In the genomic region with DNA sequence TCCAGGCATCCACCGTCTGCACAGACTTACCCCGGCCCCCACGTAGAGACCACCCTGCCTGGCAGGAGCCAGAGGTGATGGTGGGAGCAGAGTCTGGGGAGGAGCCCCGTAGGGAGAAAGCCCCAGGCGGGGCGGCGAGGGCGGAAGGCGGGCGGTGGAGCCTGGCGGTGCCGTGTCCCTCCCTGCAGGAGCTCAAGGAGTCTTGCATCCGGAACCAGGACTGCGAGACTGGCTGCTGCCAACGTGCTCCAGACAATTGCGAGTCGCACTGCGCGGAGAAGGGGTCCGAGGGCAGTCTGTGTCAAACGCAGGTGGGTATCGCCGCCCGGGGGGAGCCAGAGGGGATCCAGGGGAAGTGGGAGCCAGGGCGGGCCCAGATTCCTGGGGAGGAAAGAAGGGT, we compare ENCODE assay signal across 24 cellular contexts. TPM values are rescaled to one million over a fixed set of nuclear protein-coding genes. Genes with fewer than 3 reads are reported as not detected.
DNase-seq lines count a peak whose midpoint lies in the region; ATAC-seq and TF ChIP-seq lines count a peak whose summit lies in the region.
"Had no signal": no experiment of that assay in that cellular context is flagged by ENCODE, and none has a peak within 500 bp of the region (broad histone marks: within the 10 kb centered on the region; RNA-seq: fewer than 3 reads in every experiment).

No MANE protein-coding gene starts in this region.

- H3K4me1 ChIP-seq in body of pancreas = peaks cover 53% of the 10 kb centered on the region
- no peaks in the 10 kb centered on the region for H3K4me1 ChIP-seq in lower lobe of right lung
- H3K4me1 ChIP-seq in SJCRH30 = no peaks in the 10 kb centered on the region
- H3K4me1 ChIP-seq: SJSA1, vagina had no signal

- H3K27ac ChIP-seq in body of pancreas = peak overlapping the region; percentile 66 to 96 (median 89)
- no peak overlapping the region for H3K27ac ChIP-seq in lower lobe of right lung
- no peak overlapping the region for H3K27ac ChIP-seq in SJCRH30
- H3K27ac ChIP-seq: SJSA1, vagina had no signal

- H3K9me3 ChIP-seq in body of pancreas = no peaks in the 10 kb centered on the region
- H3K9me3 ChIP-seq in lower lobe of right lung = no peaks in the 10 kb centered on the region
- no peaks in the 10 kb centered on the region for H3K9me3 ChIP-seq in SJCRH30 (replicated peaks)
- H3K9me3 ChIP-seq: MG63, vagina had no signal

- no peak for TF ChIP-seq CTCF in body of pancreas (IDR thresholded peaks at IDR 0.05)
- no peak for TF ChIP-seq CTCF in lower lobe of right lung (IDR thresholded peaks at IDR 0.05)

- peak in 1 of 3 donors; percentile 17 for TF ChIP-seq POLR2A in body of pancreas (IDR thresholded peaks at IDR 0.05)

- WGBS in body of pancreas, 2 donors = 62 to 71% methylated on average over 25 of the region's 25 CpGs

- intact Hi-C loops in body of pancreas (cut with DNase I) (no loop called here), lower lobe of right lung (cut with DNase I) (no loop called here)

- DNase-seq in AG20443 (ENCODE audit: low spot score) = peak; percentile 64
- DNase-seq in GM03348 (ENCODE audit: low spot score) = peak; percentile 60
- peak; percentile 46 to 57 (median 53) for DNase-seq in body of pancreas
- DNase-seq in lower lobe of right lung = no peak
- DNase-seq in cerebellar cortex (ENCODE audit: low spot score) = no peak
- DNase-seq in SJCRH30 = no peak
- DNase-seq in globus pallidus (ENCODE audit: low spot score) = no peak
- no peak for DNase-seq in NCI-H1436 (lab: John Stamatoyannopoulos, UW)
- DNase-seq: activated naive CD8-positive, alpha-beta T cell treated with anti-CD3 and anti-CD28 coated beads, Interleukin-2, amount 10 ng/mL, durations not matched to agents 7 days and 5 days; GF-D8; head of caudate nucleus; MG63; naive thymus-derived CD8-positive, alpha-beta T cell; NCI-H2029; NCI-H526 treated with DMSO at 0.1 percent for 48 hours; stimulated activated CD4-positive, alpha-beta T cell treated with anti-CD3 and anti-CD28 coated beads, Interleukin-4, amount 100 ng/mL, for 4 hours had no signal

- ATAC-seq in body of pancreas (peak; percentile 15), lower lobe of right lung (peak; percentile 26 to 42)
- ATAC-seq: activated CD4-positive, CD25-positive, alpha-beta regulatory T cell treated with anti-CD3 and anti-CD28 coated beads, Interleukin-2, amount 50 U/mL, for 24 hours; naive thymus-derived CD8-positive, alpha-beta T cell had no signal

- H3K27me3 ChIP-seq in body of pancreas (no peaks in the 10 kb centered on the region), lower lobe of right lung (ENCODE audit: low read depth) (peaks cover 47% of the 10 kb centered on the region), SJCRH30 (peaks cover 7% of the 10 kb centered on the region)
- H3K27me3 ChIP-seq: vagina had no signal

- H3K4me3 ChIP-seq in body of pancreas = peak overlapping the region in 1 of 2 donors; percentile 13
- no peak overlapping the region for H3K4me3 ChIP-seq in lower lobe of right lung
- H3K4me3 ChIP-seq in SJCRH30 = no peak overlapping the region
- H3K4me3 ChIP-seq: MG63, SJSA1, smooth muscle cell, vagina had no signal

- H3K36me3 ChIP-seq in body of pancreas (replicated peaks in 1 of 2; ENCODE audit: insufficient read depth in 1 of 2, low read depth in 2 of 2) (no peaks in the 10 kb centered on the region), lower lobe of right lung (no peaks in the 10 kb centered on the region), SJCRH30 (no peaks in the 10 kb centered on the region)
- H3K36me3 ChIP-seq: MG63, SJSA1, vagina had no signal

RNA-seq across cellular contexts. Expression of a gene that starts 6.0 kb away (rescaled TPM):
- total RNA-seq in body of pancreas (10 to 100 TPM in 1 of 2 donors, 1 to 10 TPM in 1; 7.8 to 11.9 TPM), lower lobe of right lung (not detected)
- total RNA-seq in SJCRH30 (2014; rRNA removed; shearing (Covaris generic)) = not detected in 2 replicates
- total RNA-seq: activated CD8-positive, alpha-beta memory T cell treated with anti-CD3 and anti-CD28 coated beads for 36 hours; activated naive CD8-positive, alpha-beta T cell treated with anti-CD3 and anti-CD28 coated beads, Interleukin-2, amount 10 ng/mL, durations not matched to agents 7 days and 5 days; naive thymus-derived CD8-positive, alpha-beta T cell; OCI-LY7; progenitor cell of endocrine pancreas; SJSA1; smooth muscle cell; subcutaneous adipose tissue; vagina had no signal

RNA-seq across cellular contexts. Expression of a gene that starts 10.3 kb away (rescaled TPM):
- over 10,000 TPM; 21,261 to 26,491 TPM for total RNA-seq in body of pancreas
- not detected for total RNA-seq in lower lobe of right lung
- total RNA-seq in SJCRH30 (2014; rRNA removed; shearing (Covaris generic)) = not detected in 2 replicates
- total RNA-seq: activated CD8-positive, alpha-beta memory T cell treated with anti-CD3 and anti-CD28 coated beads for 36 hours; activated naive CD8-positive, alpha-beta T cell treated with anti-CD3 and anti-CD28 coated beads, Interleukin-2, amount 10 ng/mL, durations not matched to agents 7 days and 5 days; naive thymus-derived CD8-positive, alpha-beta T cell; OCI-LY7; SJSA1; smooth muscle cell; subcutaneous adipose tissue; vagina had no signal

RNA-seq across cellular contexts. Expression of a gene that starts 10.4 kb away (rescaled TPM):
- total RNA-seq in body of pancreas = not detected
- total RNA-seq in lower lobe of right lung = not detected
- total RNA-seq in SJCRH30 (2014; rRNA removed; shearing (Covaris generic)) = not detected in 2 replicates
- total RNA-seq: activated CD8-positive, alpha-beta memory T cell treated with anti-CD3 and anti-CD28 coated beads for 36 hours; activated naive CD8-positive, alpha-beta T cell treated with anti-CD3 and anti-CD28 coated beads, Interleukin-2, amount 10 ng/mL, durations not matched to agents 7 days and 5 days; naive thymus-derived CD8-positive, alpha-beta T cell; OCI-LY7; progenitor cell of endocrine pancreas; SJSA1; smooth muscle cell; subcutaneous adipose tissue; vagina had no signal

RNA-seq across cellular contexts. Expression of a gene that starts 18.3 kb away (rescaled TPM):
- 1 to 10 TPM; 5.6 to 6.2 TPM for total RNA-seq in body of pancreas
- total RNA-seq in lower lobe of right lung = not detected
- total RNA-seq in SJCRH30 (2014; rRNA removed; shearing (Covaris generic)) = 0.08 and 0.10 TPM in 2 replicates
- total RNA-seq: activated CD8-positive, alpha-beta memory T cell treated with anti-CD3 and anti-CD28 coated beads for 36 hours; activated naive CD8-positive, alpha-beta T cell treated with anti-CD3 and anti-CD28 coated beads, Interleukin-2, amount 10 ng/mL, durations not matched to agents 7 days and 5 days; naive thymus-derived CD8-positive, alpha-beta T cell; OCI-LY7; progenitor cell of endocrine pancreas; SJSA1; smooth muscle cell; subcutaneous adipose tissue; vagina had no signal

RNA-seq across cellular contexts. Expression of a gene that starts 50.0 kb away (rescaled TPM):
- total RNA-seq in body of pancreas (under 1 TPM in 1 of 2 donors, not detected in 1; 0.26 TPM), lower lobe of right lung (not detected)
- not detected in 2 replicates for total RNA-seq in SJCRH30 (2014; rRNA removed; shearing (Covaris generic))
- total RNA-seq: SJSA1, vagina had no signal

Comparison
In these comparisons a context has a peak if more than half of its experiments do, and no peak if none do; other contexts are left out.
1. DNase-seq: peak in AG20443 (single experiment), GM03348 (single experiment) and body of pancreas (4 of 4); none in lower lobe of right lung (single experiment), cerebellar cortex (single experiment), SJCRH30 (0 of 2), globus pallidus (single experiment) and NCI-H1436 (single experiment).
2. H3K27ac ChIP-seq: peak in body of pancreas (4 of 4); none in lower lobe of right lung (single experiment) and SJCRH30 (single experiment).
3. RNA of a gene that starts 10.3 kb away (total RNA-seq): 21,261 to 26,491 TPM in body of pancreas; not detected in lower lobe of right lung (single experiment) and not detected in SJCRH30; every median in the first group is over 1,000 times any median in the second.